ENCODE assay signal across 37 cellular contexts in the genomic region with DNA sequence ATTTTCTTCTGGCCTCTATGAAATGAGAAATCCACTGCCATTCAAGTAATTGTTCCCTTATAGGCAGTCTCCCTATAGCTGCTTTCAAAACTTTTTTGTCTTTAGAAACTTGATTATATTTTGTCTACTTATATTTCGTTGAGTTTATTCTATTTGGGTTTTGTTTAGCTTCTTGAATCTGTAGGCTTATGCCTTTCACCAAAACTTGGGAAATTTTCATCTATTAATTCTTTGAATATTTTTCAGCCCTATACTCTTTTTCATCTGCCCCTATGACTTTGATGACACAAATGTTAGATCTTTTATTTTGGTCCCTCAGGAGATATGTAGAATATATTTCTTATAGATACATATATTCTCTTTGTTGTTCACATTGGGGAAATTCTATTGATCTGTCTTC. TPM values are rescaled to one million over a fixed set of nuclear protein-coding genes. Genes with fewer than 3 reads are reported as not detected.
"Had no signal": no experiment of that assay in that cellular context is flagged by ENCODE, and none has a peak within 500 bp of the region (broad histone marks: within the 10 kb centered on the region; RNA-seq: fewer than 3 reads in every experiment).

No MANE protein-coding gene starts in this region.

- H3K27ac ChIP-seq: ascending aorta, cardiac muscle cell, VCaP had no signal

- H3K36me3 ChIP-seq: ascending aorta had no signal

- H3K4me1 ChIP-seq: ascending aorta had no signal

- FAIRE-seq: bronchial epithelial cell, TTC549 had no signal

- H3K27me3 ChIP-seq: ascending aorta, cardiac muscle cell had no signal

- ATAC-seq: activated CD4-positive, alpha-beta T cell treated with anti-CD3 and anti-CD28 coated beads for 36 hours; activated CD4-positive, CD25-positive, alpha-beta regulatory T cell treated with anti-CD3 and anti-CD28 coated beads, Interleukin-2, amount 50 U/mL, for 24 hours; activated CD8-positive, alpha-beta memory T cell treated with anti-CD3 and anti-CD28 coated beads, Interleukin-2, amount 10 ng/mL, durations not matched to agents 7 days and 5 days; activated CD8-positive, alpha-beta T cell treated with anti-CD3 and anti-CD28 coated beads, Interleukin-2, amount 10 ng/mL, durations not matched to agents 7 days and 5 days; activated naive CD8-positive, alpha-beta T cell treated with anti-CD3 and anti-CD28 coated beads, Interleukin-2, amount 50 U/mL, for 24 hours; T-cell; WTC11 had no signal

- H3K27ac Mint-ChIP-seq: activated CD4-positive, alpha-beta memory T cell treated with anti-CD3 and anti-CD28 coated beads, Interleukin-2, amount 10 ng/mL, durations not matched to agents 7 days and 5 days; activated CD4-positive, alpha-beta T cell treated with anti-CD3 and anti-CD28 coated beads for 36 hours; activated CD4-positive, alpha-beta T cell treated with anti-CD3 and anti-CD28 coated beads, Interleukin-2, amount 10 ng/mL, durations not matched to agents 7 days and 5 days; activated CD8-positive, alpha-beta memory T cell treated with anti-CD3 and anti-CD28 coated beads, Interleukin-2, amount 10 ng/mL, durations not matched to agents 7 days and 5 days; activated CD8-positive, alpha-beta T cell treated with anti-CD3 and anti-CD28 coated beads, Interleukin-2, amount 10 ng/mL, durations not matched to agents 7 days and 5 days; activated naive CD4-positive, alpha-beta T cell treated with anti-CD3 and anti-CD28 coated beads, Interleukin-2, amount 10 ng/mL, durations not matched to agents 7 days and 5 days; activated naive CD4-positive, alpha-beta T cell treated with anti-CD3 and anti-CD28 coated beads, Interleukin-2, amount 50 U/mL, for 24 hours; activated naive CD8-positive, alpha-beta T cell; activated naive CD8-positive, alpha-beta T cell treated with anti-CD3 and anti-CD28 coated beads, Interleukin-2, amount 10 ng/mL, durations not matched to agents 7 days and 5 days; activated naive CD8-positive, alpha-beta T cell treated with anti-CD3 and anti-CD28 coated beads, Interleukin-2, amount 50 U/mL, for 24 hours; activated T-cell treated with anti-CD3 and anti-CD28 coated beads, Interleukin-2, amount 50 U/mL, for 24 hours; activated T-helper 2 cell treated with anti-CD3 and anti-CD28 coated beads, Interferon-gamma antibody, Interleukin-2, Interleukin-4, amounts not matched to agents 10 μg/mL and 5 μg/mL and 100 μg/mL, durations not matched to agents 14 hours and 24 hours and 36 hours; brain; T-cell; T-helper 2 cell treated with Interferon-gamma antibody and Interleukin-4, amounts not matched to agents 5 μg/mL and 100 μg/mL, for 36 hours; WTC11 had no signal

- H3K4me3 Mint-ChIP-seq: activated CD4-positive, alpha-beta memory T cell treated with anti-CD3 and anti-CD28 coated beads, Interleukin-2, amount 10 ng/mL, durations not matched to agents 7 days and 5 days; activated CD4-positive, alpha-beta T cell treated with anti-CD3 and anti-CD28 coated beads for 36 hours; activated CD4-positive, alpha-beta T cell treated with anti-CD3 and anti-CD28 coated beads, Interleukin-2, amount 10 ng/mL, durations not matched to agents 7 days and 5 days; activated CD8-positive, alpha-beta memory T cell treated with anti-CD3 and anti-CD28 coated beads, Interleukin-2, amount 10 ng/mL, durations not matched to agents 7 days and 5 days; activated CD8-positive, alpha-beta T cell treated with anti-CD3 and anti-CD28 coated beads, Interleukin-2, amount 10 ng/mL, durations not matched to agents 7 days and 5 days; activated naive CD4-positive, alpha-beta T cell treated with anti-CD3 and anti-CD28 coated beads, Interleukin-2, amount 10 ng/mL, durations not matched to agents 7 days and 5 days; activated naive CD4-positive, alpha-beta T cell treated with anti-CD3 and anti-CD28 coated beads, Interleukin-2, amount 50 U/mL, for 24 hours; activated naive CD8-positive, alpha-beta T cell; activated naive CD8-positive, alpha-beta T cell treated with anti-CD3 and anti-CD28 coated beads, Interleukin-2, amount 10 ng/mL, durations not matched to agents 7 days and 5 days; activated naive CD8-positive, alpha-beta T cell treated with anti-CD3 and anti-CD28 coated beads, Interleukin-2, amount 50 U/mL, for 24 hours; activated T-cell treated with anti-CD3 and anti-CD28 coated beads, Interleukin-2, amount 50 U/mL, for 24 hours; brain; T-cell; T-helper 2 cell treated with Interferon-gamma antibody and Interleukin-4, amounts not matched to agents 5 μg/mL and 100 μg/mL, for 36 hours; WTC11 had no signal

- H3K9me3 Mint-ChIP-seq: activated CD4-positive, alpha-beta memory T cell treated with anti-CD3 and anti-CD28 coated beads, Interleukin-2, amount 10 ng/mL, durations not matched to agents 7 days and 5 days; activated CD4-positive, alpha-beta T cell treated with anti-CD3 and anti-CD28 coated beads, Interleukin-2, amount 10 ng/mL, durations not matched to agents 7 days and 5 days; activated naive CD4-positive, alpha-beta T cell treated with anti-CD3 and anti-CD28 coated beads, Interleukin-2, amount 10 ng/mL, durations not matched to agents 7 days and 5 days; activated naive CD4-positive, alpha-beta T cell treated with anti-CD3 and anti-CD28 coated beads, Interleukin-2, amount 50 U/mL, for 24 hours; activated naive CD8-positive, alpha-beta T cell treated with anti-CD3 and anti-CD28 coated beads, Interleukin-2, amount 10 ng/mL, durations not matched to agents 7 days and 5 days; activated naive CD8-positive, alpha-beta T cell treated with anti-CD3 and anti-CD28 coated beads, Interleukin-2, amount 50 U/mL, for 24 hours; activated T-cell treated with anti-CD3 and anti-CD28 coated beads, Interleukin-2, amount 50 U/mL, for 24 hours; activated T-helper 2 cell treated with anti-CD3 and anti-CD28 coated beads, Interferon-gamma antibody, Interleukin-2, Interleukin-4, amounts not matched to agents 10 μg/mL and 5 μg/mL and 100 μg/mL, durations not matched to agents 14 hours and 24 hours and 36 hours; brain; T-cell; T-helper 2 cell treated with Interferon-gamma antibody and Interleukin-4, amounts not matched to agents 5 μg/mL and 100 μg/mL, for 36 hours; WTC11 had no signal

- H3K27me3 Mint-ChIP-seq: activated CD4-positive, alpha-beta memory T cell treated with anti-CD3 and anti-CD28 coated beads, Interleukin-2, amount 10 ng/mL, durations not matched to agents 7 days and 5 days; activated CD4-positive, alpha-beta T cell treated with anti-CD3 and anti-CD28 coated beads for 36 hours; activated CD4-positive, alpha-beta T cell treated with anti-CD3 and anti-CD28 coated beads, Interleukin-2, amount 10 ng/mL, durations not matched to agents 7 days and 5 days; activated CD8-positive, alpha-beta memory T cell treated with anti-CD3 and anti-CD28 coated beads, Interleukin-2, amount 10 ng/mL, durations not matched to agents 7 days and 5 days; activated naive CD4-positive, alpha-beta T cell treated with anti-CD3 and anti-CD28 coated beads, Interleukin-2, amount 10 ng/mL, durations not matched to agents 7 days and 5 days; activated naive CD4-positive, alpha-beta T cell treated with anti-CD3 and anti-CD28 coated beads, Interleukin-2, amount 50 U/mL, for 24 hours; activated naive CD8-positive, alpha-beta T cell; activated naive CD8-positive, alpha-beta T cell treated with anti-CD3 and anti-CD28 coated beads, Interleukin-2, amount 10 ng/mL, durations not matched to agents 7 days and 5 days; activated naive CD8-positive, alpha-beta T cell treated with anti-CD3 and anti-CD28 coated beads, Interleukin-2, amount 50 U/mL, for 24 hours; activated T-cell treated with anti-CD3 and anti-CD28 coated beads, Interleukin-2, amount 50 U/mL, for 24 hours; brain; T-cell had no signal

- H3K36me3 Mint-ChIP-seq: activated naive CD4-positive, alpha-beta T cell treated with anti-CD3 and anti-CD28 coated beads, Interleukin-2, amount 50 U/mL, for 24 hours; T-cell had no signal

- H3K4me3 ChIP-seq: ascending aorta, cardiac muscle cell had no signal

- H3K4me1 Mint-ChIP-seq: activated naive CD4-positive, alpha-beta T cell treated with anti-CD3 and anti-CD28 coated beads, Interleukin-2, amount 50 U/mL, for 24 hours had no signal

- H3K9me3 ChIP-seq: ascending aorta had no signal

- DNase-seq: activated CD4-positive, alpha-beta memory T cell treated with anti-CD3 and anti-CD28 coated beads, Interleukin-2, amount 10 ng/mL, durations not matched to agents 7 days and 5 days; activated CD4-positive, alpha-beta T cell treated with anti-CD3 and anti-CD28 coated beads for 1 hour; activated CD4-positive, alpha-beta T cell treated with anti-CD3 and anti-CD28 coated beads for 36 hours; activated CD4-positive, alpha-beta T cell treated with anti-CD3 and anti-CD28 coated beads for 48 hours; activated CD4-positive, alpha-beta T cell treated with anti-CD3 and anti-CD28 coated beads, Interleukin-2, amount 10 ng/mL, durations not matched to agents 7 days and 5 days; activated CD4-positive, alpha-beta T cell treated with anti-CD3 and anti-CD28 coated beads, Interleukin-2, amount 50 U/mL, for 48 hours; activated CD4-positive, CD25-positive, alpha-beta regulatory T cell; activated CD8-positive, alpha-beta memory T cell treated with anti-CD3 and anti-CD28 coated beads for 24 hours; activated CD8-positive, alpha-beta memory T cell treated with anti-CD3 and anti-CD28 coated beads, Interleukin-2, amount 10 ng/mL, durations not matched to agents 7 days and 5 days; activated CD8-positive, alpha-beta memory T cell treated with anti-CD3 and anti-CD28 coated beads, Interleukin-2, amount 50 U/mL, for 48 hours; activated CD8-positive, alpha-beta T cell treated with anti-CD3 and anti-CD28 coated beads, Interleukin-2, amount 10 ng/mL, durations not matched to agents 7 days and 5 days; activated effector memory CD4-positive, alpha-beta T cell treated with Interleukin-2 at 50 U/mL for 16 hours; activated gamma-delta T cell; activated naive CD4-positive, alpha-beta T cell treated with anti-CD3 and anti-CD28 coated beads, Interleukin-2, amount 10 ng/mL, durations not matched to agents 7 days and 5 days; activated naive CD4-positive, alpha-beta T cell treated with Interleukin-2 at 50 U/mL for 16 hours; activated naive CD8-positive, alpha-beta T cell treated with anti-CD3 and anti-CD28 coated beads, Interleukin-2, amount 10 ng/mL, durations not matched to agents 7 days and 5 days; activated naive CD8-positive, alpha-beta T cell treated with anti-CD3 and anti-CD28 coated beads, Interleukin-2, amount 50 U/mL, for 24 hours; activated T-cell treated with anti-CD3 and anti-CD28 coated beads, Interleukin-2, amount 50 U/mL, for 24 hours; activated T-cell treated with anti-CD3 and anti-CD28 coated beads, Interleukin-2, amount 50 U/mL, for 48 hours; amygdala; anterior cingulate cortex; caudate nucleus; T-cell; T-helper 9 cell had no signal

RNA-seq across cellular contexts. Expression of a gene that starts 48.3 kb away (rescaled TPM):
- total RNA-seq: T-helper 1 cell treated with Interleukin-12 subunit alpha and Interleukin-12 subunit beta and Interleukin-4 antibody, amounts not matched to agents 30 ng/mL and 1 ng/mL, for 36 hours had no signal

RNA-seq across cellular contexts. Expression of a gene that starts 48.6 kb away (rescaled TPM):
- total RNA-seq: ascending aorta had no signal
